ENCODE assay signal across 39 cellular contexts in the genomic region with DNA sequence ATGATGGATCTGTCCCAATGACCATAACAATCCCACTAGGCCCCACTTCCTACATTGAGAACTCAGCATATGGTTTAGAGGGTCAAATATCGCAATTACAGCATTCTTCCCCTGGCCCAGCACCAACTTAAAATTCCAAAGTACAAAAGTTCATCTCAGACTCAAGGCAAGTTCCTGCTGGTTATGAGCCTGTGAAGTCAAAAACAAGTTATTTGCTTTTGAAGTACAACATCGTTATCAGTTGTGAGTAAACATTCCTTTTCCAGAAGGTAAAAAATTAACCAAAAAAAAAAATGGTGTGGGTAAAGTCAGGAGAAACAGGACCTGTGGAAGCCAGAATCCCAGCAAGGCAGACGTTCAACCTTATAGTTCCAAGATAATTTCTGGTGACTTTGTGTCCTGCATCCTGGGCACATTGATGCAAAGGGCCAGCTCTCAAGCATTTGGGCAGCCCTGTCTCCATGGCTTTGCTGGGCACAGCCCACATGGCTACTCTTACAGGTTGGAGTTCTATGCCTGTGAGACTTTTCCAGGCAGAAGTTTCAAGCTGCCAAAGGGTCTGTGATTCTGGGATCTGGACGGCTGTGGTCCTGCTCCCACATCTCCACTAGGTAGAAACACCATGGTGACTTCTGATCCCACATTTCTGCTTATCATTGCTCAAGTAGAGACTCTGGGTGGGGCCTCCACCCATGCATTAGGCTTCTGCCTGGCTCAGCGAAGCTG. TPM values are rescaled to one million over a fixed set of nuclear protein-coding genes. Genes with fewer than 3 reads are reported as not detected.
DNase-seq lines count a peak whose midpoint lies in the region; ATAC-seq, FAIRE-seq and TF ChIP-seq lines count a peak whose summit lies in the region.
"Had no signal": no experiment of that assay in that cellular context is flagged by ENCODE, and none has a peak within 500 bp of the region (broad histone marks: within the 10 kb centered on the region; RNA-seq: fewer than 3 reads in every experiment).

No MANE protein-coding gene starts in this region.

- H3K27ac ChIP-seq in body of pancreas (peak overlapping the region; percentile 83 to 90 (median 87)), kidney (ENCODE audit: low read depth in 2 of 2, low read length in 2 of 2) (peak overlapping the region; percentile 20 to 64), pancreas (peak overlapping the region; percentile 53 to 90 (median 72))
- H3K27ac ChIP-seq: gastroesophageal sphincter, thoracic aorta, vagina had no signal

- DNase-seq in Caki2 (ENCODE audit: low read depth) (peak; percentile 18), body of pancreas (peak; percentile 66 to 85 (median 68)), kidney (no peak), pancreas (peak in 5 of 6 donors; percentile 22 to 79 (median 69)), immature natural killer cell (no peak)
- DNase-seq: activated CD4-positive, alpha-beta memory T cell treated with anti-CD3 and anti-CD28 coated beads, Interleukin-2, amount 10 ng/mL, durations not matched to agents 7 days and 5 days; activated CD8-positive, alpha-beta memory T cell treated with anti-CD3 and anti-CD28 coated beads, Interleukin-2, amount 50 U/mL, for 4 hours; activated naive CD4-positive, alpha-beta T cell treated with anti-CD3 and anti-CD28 coated beads for 36 hours; CD4-positive, alpha-beta T cell; dermis blood vessel endothelial cell; DMS 273 treated with DMSO at 0.1 percent for 48 hours; EL; hypothalamus; Kasumi-1; NCI-H1436; NCI-H2081 treated with DMSO at 0.1 percent for 48 hours; NCI-H345; NCI-H69; Right ventricle myocardium superior; stimulated activated naive CD8-positive, alpha-beta T cell treated with anti-CD3 and anti-CD28 coated beads, Interleukin-15, Interleukin-2, amounts not matched to agents 100 U/mL and 50 U/mL, for 24 hours; T-helper 17 cell had no signal

- H3K27me3 Mint-ChIP-seq in immature natural killer cell (ENCODE audit: low read depth in 3 of 3) = no peaks in the 10 kb centered on the region
- H3K27me3 Mint-ChIP-seq: activated CD4-positive, alpha-beta memory T cell treated with anti-CD3 and anti-CD28 coated beads, Interleukin-2, amount 10 ng/mL, durations not matched to agents 7 days and 5 days; CD4-positive, alpha-beta T cell; central memory CD8-positive, alpha-beta T cell; T-helper 17 cell had no signal

- H3K4me1 ChIP-seq in body of pancreas (peaks cover 36% of the 10 kb centered on the region), kidney (ENCODE audit: control insufficient read depth in 1 of 2, insufficient read depth in 1 of 2, low read depth in 1 of 2, low read length in 2 of 2) (peaks cover 0 to 16% of the 10 kb centered on the region in 2 donors), pancreas (peaks cover 17 to 35% (median 31%) of the 10 kb centered on the region in 3 donors)
- H3K4me1 ChIP-seq: gastroesophageal sphincter, vagina had no signal

- H3K9me3 ChIP-seq in body of pancreas (no peaks in the 10 kb centered on the region), kidney (ENCODE audit: control insufficient read depth in 1 of 2, low read length in 2 of 2) (no peaks in the 10 kb centered on the region), pancreas (no peaks in the 10 kb centered on the region)
- H3K9me3 ChIP-seq: thoracic aorta, vagina had no signal

- FAIRE-seq in kidney (lab: Jason Lieb, UNC) (no peak), pancreas (lab: Jason Lieb, UNC) (peak; percentile 49)
- FAIRE-seq: endometrium, GM19239, H54, islet of Langerhans had no signal

- H3K36me3 Mint-ChIP-seq in immature natural killer cell = peaks cover 0 to 8% (median 0%) of the 10 kb centered on the region in 3 donors
- H3K36me3 Mint-ChIP-seq: mesothelial cell of epicardium had no signal

- H3K27me3 ChIP-seq in body of pancreas (no peaks in the 10 kb centered on the region), pancreas (no peaks in the 10 kb centered on the region)
- H3K27me3 ChIP-seq: gastroesophageal sphincter, vagina had no signal

- no peaks in the 10 kb centered on the region for H3K4me1 Mint-ChIP-seq in immature natural killer cell
- H3K4me1 Mint-ChIP-seq: activated CD4-positive, alpha-beta memory T cell treated with anti-CD3 and anti-CD28 coated beads, Interleukin-2, amount 10 ng/mL, durations not matched to agents 7 days and 5 days; central memory CD8-positive, alpha-beta T cell; mesothelial cell of epicardium; T-helper 17 cell had no signal

- intact Hi-C loops in body of pancreas (cut with DNase I) (no loop called here), kidney (cut with DNase I) (no loop called here), pancreas (cut with DNase I) (no loop called here)

- peaks cover 0 to 7% (median 2%) of the 10 kb centered on the region in 6 donors for H3K9me3 Mint-ChIP-seq in immature natural killer cell

- H3K9ac ChIP-seq in kidney (ENCODE audit: low read length in 2 of 2) = no peak overlapping the region

- H3K4me3 Mint-ChIP-seq in immature natural killer cell = no peak overlapping the region
- H3K4me3 Mint-ChIP-seq: activated CD4-positive, alpha-beta memory T cell treated with anti-CD3 and anti-CD28 coated beads, Interleukin-2, amount 10 ng/mL, durations not matched to agents 7 days and 5 days; activated naive CD4-positive, alpha-beta T cell treated with anti-CD3 and anti-CD28 coated beads for 36 hours; CD4-positive, alpha-beta T cell; central memory CD8-positive, alpha-beta T cell; mesothelial cell of epicardium; nephron; T-helper 17 cell had no signal

- in situ Hi-C loops in Caki2 (cut with HindIII; ENCODE audit: low pct_unique_long_range_greater_than_20kb, low sequenced_read_pairs) = no loop called here

- H3K36me3 ChIP-seq in body of pancreas (replicated peaks in 1 of 2; ENCODE audit: insufficient read depth in 1 of 2, low read depth in 2 of 2) (no peaks in the 10 kb centered on the region), kidney (ENCODE audit: control insufficient read depth in 1 of 2, insufficient read depth in 2 of 2, low read length in 2 of 2) (no peaks in the 10 kb centered on the region), pancreas (no peaks in the 10 kb centered on the region)
- H3K36me3 ChIP-seq: gastroesophageal sphincter, thoracic aorta, vagina had no signal

- TF ChIP-seq CTCF in body of pancreas (IDR thresholded peaks at IDR 0.05) (no peak), kidney (IDR thresholded peaks at IDR 0.05; ENCODE audit: borderline replicate concordance, extremely low read depth, insufficient read depth) (no peak), pancreas (IDR thresholded peaks at IDR 0.05) (no peak)

- 10 to 16% methylated on average over 4 to 5 of the region's 5 CpGs for WGBS in body of pancreas, 2 donors
- WGBS in pancreas, 2 donors = 13 to 19% methylated on average over 5 of the region's 5 CpGs

- H3K4me3 ChIP-seq in body of pancreas = no peak overlapping the region
- no peak overlapping the region for H3K4me3 ChIP-seq in kidney (ENCODE audit: low read length in 2 of 2)
- no peak overlapping the region for H3K4me3 ChIP-seq in pancreas
- H3K4me3 ChIP-seq: gastroesophageal sphincter, smooth muscle cell, thoracic aorta, vagina had no signal

- ATAC-seq in body of pancreas (peak; percentile 92), pancreas (peak; percentile 83 to 94 (median 92)), GM21367 (IDR thresholded peaks at IDR 0.05; ENCODE audit: unreplicated experiment) (no peak), HG03520 (IDR thresholded peaks at IDR 0.05; ENCODE audit: unreplicated experiment) (no peak), GM19467 (IDR thresholded peaks at IDR 0.05; ENCODE audit: unreplicated experiment) (no peak)
- ATAC-seq: gastroesophageal sphincter; SK-N-SH treated with all-trans-retinoic acid at 6 μM for 48 hours; stimulated activated naive CD8-positive, alpha-beta T cell treated with anti-CD3 and anti-CD28 coated beads, Interleukin-15, Interleukin-2, amounts not matched to agents 100 U/mL and 50 U/mL, for 24 hours; T-helper 17 cell had no signal

- peak in 2 of 3 donors; percentile 15 to 24 for TF ChIP-seq POLR2A in body of pancreas (IDR thresholded peaks at IDR 0.05)

- no peak overlapping the region for H3K27ac Mint-ChIP-seq in immature natural killer cell
- H3K27ac Mint-ChIP-seq: activated CD4-positive, alpha-beta memory T cell treated with anti-CD3 and anti-CD28 coated beads, Interleukin-2, amount 10 ng/mL, durations not matched to agents 7 days and 5 days; activated naive CD4-positive, alpha-beta T cell treated with anti-CD3 and anti-CD28 coated beads for 36 hours; CD4-positive, alpha-beta T cell; mesothelial cell of epicardium; nephron; T-helper 17 cell had no signal

RNA-seq across cellular contexts. Expression of gene AKR1C8, which starts 37.5 kb away (rescaled TPM):
- 4.3 TPM in 1 of 2 replicates, not detected in the other for total RNA-seq in Caki2 (2014; rRNA removed; shearing (Covaris generic); ENCODE audit: low replicate concordance)
- not detected for total RNA-seq in body of pancreas
- 0.66 TPM for total RNA-seq in kidney
- not detected for polyA plus RNA-seq in kidney (ENCODE audit: insufficient read depth, low read depth, low replicate concordance)
- not detected for total RNA-seq in pancreas
- not detected for polyA plus RNA-seq in pancreas
- polyA plus RNA-seq in immature natural killer cell = not detected
- total RNA-seq: activated naive CD4-positive, alpha-beta T cell treated with anti-CD3 and anti-CD28 coated beads for 36 hours; gastroesophageal sphincter; lower leg skin; mesothelial cell of epicardium; osteocyte; Right ventricle myocardium superior; smooth muscle cell; thoracic aorta; vagina had no signal
- polyA plus RNA-seq: smooth muscle cell had no signal

RNA-seq across cellular contexts. Expression of gene AKR1C4, which starts 49.2 kb away (rescaled TPM):
- total RNA-seq in Caki2 (2014; rRNA removed; shearing (Covaris generic); ENCODE audit: low replicate concordance) = not detected in 2 replicates
- total RNA-seq in body of pancreas (1 to 10 TPM in 1 of 2 donors, not detected in 1; 1.0 TPM), kidney (not detected), pancreas (under 1 TPM in 3 of 6 donors, not detected in 3; 0.14 to 0.28 (median 0.25) TPM)
- polyA plus RNA-seq in kidney (ENCODE audit: insufficient read depth, low read depth, low replicate concordance) (not detected), pancreas (under 1 TPM in 1 of 2 donors, not detected in 1; 0.07 TPM), immature natural killer cell (not detected)
- total RNA-seq: activated CD4-positive, alpha-beta memory T cell treated with anti-CD3 and anti-CD28 coated beads, Interleukin-2, amount 10 ng/mL, durations not matched to agents 7 days and 5 days; activated naive CD4-positive, alpha-beta T cell treated with anti-CD3 and anti-CD28 coated beads for 36 hours; CD4-positive, alpha-beta T cell; dermis blood vessel endothelial cell; gastroesophageal sphincter; lower leg skin; mesothelial cell of epicardium; osteocyte; Right ventricle myocardium superior; smooth muscle cell; T-helper 17 cell; thoracic aorta; vagina had no signal
- polyA plus RNA-seq: adipose tissue, smooth muscle cell had no signal

RNA-seq across cellular contexts. Expression of gene AKR1C3, which starts 53.2 kb away (rescaled TPM):
- total RNA-seq in Caki2 (2014; rRNA removed; shearing (Covaris generic); ENCODE audit: low replicate concordance) = 3,253 and 3,825 TPM in 2 replicates
- total RNA-seq in body of pancreas = 10 to 100 TPM; 31.1 to 34.6 TPM
- 61.8 TPM for total RNA-seq in kidney
- polyA plus RNA-seq in kidney (ENCODE audit: insufficient read depth, low read depth, low replicate concordance) = 187 TPM
- total RNA-seq in pancreas = 10 to 100 TPM; 14.5 to 36.1 (median 22.2) TPM
- 10 to 100 TPM in 1 of 2 donors, 1 to 10 TPM in 1; 8.7 to 17.1 TPM for polyA plus RNA-seq in pancreas
- 100 to 1,000 TPM; 219 to 534 (median 321) TPM for polyA plus RNA-seq in immature natural killer cell

Comparison
In these comparisons a context has a peak if more than half of its experiments do, and no peak if none do; other contexts are left out.
1. DNase-seq: peak in Caki2 (single experiment), body of pancreas (4 of 4) and pancreas (5 of 6); none in kidney (single experiment) and immature natural killer cell (0 of 3).
2. ATAC-seq: peak in body of pancreas (single experiment) and pancreas (4 of 4); none in GM21367 (single experiment), HG03520 (single experiment) and GM19467 (single experiment).
3. RNA of gene AKR1C3, which starts 53.2 kb away (total RNA-seq): 3,253 to 3,825 TPM in Caki2; 61.8 TPM in kidney (single experiment), 31.1 to 34.6 TPM in body of pancreas and 14.5 to 36.1 TPM in pancreas; every median in the first group is over 10 times any median in the second.
4. Peak in every context shown above with its lines, with median percentiles within 50 percentile points of each other: H3K27ac ChIP-seq.